19 cellular contexts compared by ENCODE assay signal in the genomic region with DNA sequence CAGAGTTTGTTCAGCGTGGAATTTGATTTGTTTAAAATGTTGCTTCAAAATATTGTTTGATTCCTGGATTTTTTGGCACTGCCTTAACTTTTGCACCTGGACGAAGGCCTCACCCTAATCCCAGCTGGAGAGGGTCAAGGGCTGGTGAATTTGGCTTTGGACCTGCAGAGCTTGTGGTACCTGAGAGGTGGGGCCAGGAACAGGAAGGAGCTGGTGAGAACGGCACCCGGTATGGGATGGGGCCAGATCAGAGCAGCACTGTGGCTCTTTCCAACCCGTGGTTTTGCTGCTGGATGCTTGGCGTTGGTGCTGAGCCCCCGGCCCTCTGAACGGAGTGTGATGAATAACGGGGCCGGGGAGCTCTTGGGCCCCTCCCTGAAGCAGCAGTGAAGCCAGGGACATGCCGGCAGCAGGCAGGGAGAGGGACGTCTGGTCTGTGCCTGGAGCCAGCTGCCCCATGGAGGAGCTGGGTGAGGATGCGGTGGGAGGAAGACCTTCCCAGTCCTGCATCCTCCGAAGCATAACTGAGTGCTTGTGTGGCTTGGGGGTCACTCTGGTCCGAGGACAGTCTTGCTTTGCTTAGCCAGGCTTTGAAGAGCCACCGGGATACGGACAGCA.
DNase-seq lines count a peak whose midpoint lies in the region; ATAC-seq, FAIRE-seq and TF ChIP-seq lines count a peak whose summit lies in the region.
"Had no signal": no experiment of that assay in that cellular context is flagged by ENCODE, and none has a peak within 500 bp of the region (broad histone marks: within the 10 kb centered on the region; RNA-seq: fewer than 3 reads in every experiment).

No MANE protein-coding gene starts in this region.

- WGBS in thymus = 62% methylated on average over 17 of the region's 17 CpGs
- no CpG with 5 or more reads among the region's 17 CpGs for WGBS in neuronal stem cell (ENCODE audit: extremely low coverage in 2 of 2, insufficient read length in 2 of 2, insufficient replicate concordance in 1 of 2), 2 donors

- no peak overlapping the region for H3K4ac ChIP-seq in neuronal stem cell (ENCODE audit: low read length)

- dilution Hi-C loops in keratinocyte (cut with MboI; ENCODE audit: extremely low pct_ligation_motif_present, low sequenced_read_pairs) = no loop called here

- BruUV-seq in MCF 10A (replicated peaks; lab: Mats Ljungman, UMichigan) (no TSS peak), Panc1 (replicated peaks; lab: Mats Ljungman, UMichigan) (no TSS peak)

- H3K9me3 Mint-ChIP-seq in MCF 10A (ENCODE audit: unreplicated experiment) = no peaks in the 10 kb centered on the region

- POLR2A ChIA-PET in MCF 10A (lab: Yijun Ruan, JAX) (interaction anchor here (0.7 to 1.5 kb wide), 10 partner anchors 8 to 131 kb away, joined by 3 to 6 read pairs (median 3); no protein-coding TSS in a partner anchor), Panc1 (lab: Charles Lee) (no interaction called here)

- H3K4me2 ChIP-seq in keratinocyte (ENCODE audit: control insufficient read depth, extremely low read depth, insufficient read depth, low read depth, low read length) (no peak overlapping the region), neuronal stem cell (ENCODE audit: insufficient read depth, low read length, poor library complexity, severe bottlenecking) (no peak overlapping the region)

- TF ChIP-seq POLR2A in breast epithelium (IDR thresholded peaks at IDR 0.05) = no peak

- H4K8ac ChIP-seq in neuronal stem cell (ENCODE audit: low read depth, low read length) = no peak overlapping the region

- no peaks in the 10 kb centered on the region for H3K9me3 ChIP-seq in breast epithelium
- H3K9me3 ChIP-seq in Panc1 (ENCODE audit: control insufficient read depth, insufficient read depth, low read depth, low read length) = no peaks in the 10 kb centered on the region
- H3K9me3 ChIP-seq in keratinocyte (ENCODE audit: control insufficient read depth, low read depth, low read length) = no peaks in the 10 kb centered on the region
- H3K9me3 ChIP-seq in thymus (ENCODE audit: control insufficient read depth) = no peaks in the 10 kb centered on the region
- peaks cover 0 to 5% of the 10 kb centered on the region in 2 donors for H3K9me3 ChIP-seq in neuronal stem cell (replicated peaks in 1 of 2; ENCODE audit: control insufficient read depth in 2 of 2, insufficient read depth in 1 of 2, low read depth in 1 of 2, low read length in 2 of 2)
- H3K9me3 ChIP-seq: thoracic aorta had no signal

- no peak overlapping the region for H2BK12ac ChIP-seq in neuronal stem cell (ENCODE audit: low read length)

- no peak overlapping the region for H2BK5ac ChIP-seq in neuronal stem cell (ENCODE audit: low read length)

- H3K9ac ChIP-seq in keratinocyte (ENCODE audit: control insufficient read depth, extremely low read depth, insufficient read depth, low read length) (peak overlapping the region; percentile 23), neuronal stem cell (ENCODE audit: low read depth, low read length, poor library complexity) (no peak overlapping the region)

- no peak overlapping the region for H3K4me3 ChIP-seq in breast epithelium
- H3K4me3 ChIP-seq in Panc1 (ENCODE audit: low read depth in 2 of 2, low read length in 2 of 2) = no peak overlapping the region
- no peak overlapping the region for H3K4me3 ChIP-seq in keratinocyte (ENCODE audit: control insufficient read depth in 2 of 3, extremely low read depth in 1 of 3, insufficient read depth in 2 of 3, low read depth in 1 of 3, low read length in 3 of 3)
- no peak overlapping the region for H3K4me3 ChIP-seq in thymus (ENCODE audit: low read length)
- H3K4me3 ChIP-seq in neuronal stem cell (ENCODE audit: low read length in 2 of 2) = no peak overlapping the region
- H3K4me3 ChIP-seq: thoracic aorta had no signal

- no peak overlapping the region for H2AFZ ChIP-seq in keratinocyte (ENCODE audit: control insufficient read depth, low read length)
- H2AFZ ChIP-seq in neuronal stem cell (ENCODE audit: low read length) = no peak overlapping the region

- peaks cover 8% of the 10 kb centered on the region for H3K9me1 ChIP-seq in keratinocyte (ENCODE audit: control insufficient read depth, extremely low read depth, insufficient read depth, low read length)

- no peaks in the 10 kb centered on the region for H3K27me3 Mint-ChIP-seq in MCF 10A (ENCODE audit: insufficient read depth, unreplicated experiment)

- TF ChIP-seq CTCF in breast epithelium (IDR thresholded peaks at IDR 0.05) = no peak
- TF ChIP-seq CTCF in MCF 10A (IDR thresholded peaks at IDR 0.05; ENCODE audit: unreplicated experiment) = no peak
- TF ChIP-seq CTCF in Panc1 (IDR thresholded peaks at IDR 0.05) = no peak
- TF ChIP-seq CTCF in keratinocyte (optimal IDR thresholded peaks at IDR 0.05 in 1 of 3, IDR thresholded peaks at IDR 0.05 in 1 of 3, conservative IDR thresholded peaks at IDR 0.05 in 1 of 3; ENCODE audit: extremely low read depth in 1 of 3, insufficient read depth in 2 of 3, low read length in 3 of 3) = no peak

- H3K4me1 ChIP-seq in breast epithelium (peaks cover 8 to 18% of the 10 kb centered on the region in 2 donors), Panc1 (ENCODE audit: control insufficient read depth, insufficient read depth, low read length) (peaks cover 68% of the 10 kb centered on the region), keratinocyte (ENCODE audit: control insufficient read depth, extremely low read depth, insufficient read depth, low read length) (peaks cover 32% of the 10 kb centered on the region), thymus (ENCODE audit: control insufficient read depth, insufficient read depth, low read length) (peaks cover 20% of the 10 kb centered on the region), neuronal stem cell (ENCODE audit: control insufficient read depth in 2 of 2, insufficient read depth in 1 of 2, low read depth in 1 of 2, low read length in 2 of 2) (peaks cover 27% of the 10 kb centered on the region in 2 donors)

- H4K91ac ChIP-seq in neuronal stem cell (ENCODE audit: low read depth, low read length, poor library complexity) = no peak overlapping the region

- peaks cover 63% of the 10 kb centered on the region for H3K79me2 ChIP-seq in keratinocyte (ENCODE audit: control insufficient read depth, insufficient read depth, low read length)

- no peaks in the 10 kb centered on the region for H3K27me3 ChIP-seq in breast epithelium
- H3K27me3 ChIP-seq in Panc1 (ENCODE audit: control insufficient read depth, insufficient read depth, low read length) = no peaks in the 10 kb centered on the region
- no peaks in the 10 kb centered on the region for H3K27me3 ChIP-seq in keratinocyte (ENCODE audit: control insufficient read depth, extremely low read depth, insufficient read depth, low read length)
- H3K27me3 ChIP-seq in thymus (ENCODE audit: control insufficient read depth, insufficient read depth) = no peaks in the 10 kb centered on the region
- no peaks in the 10 kb centered on the region for H3K27me3 ChIP-seq in neuronal stem cell (ENCODE audit: control insufficient read depth in 3 of 3, insufficient read depth in 3 of 3, low read depth in 1 of 3, low read length in 3 of 3)

- H2AK5ac ChIP-seq in neuronal stem cell (ENCODE audit: low read depth, low read length) = no peak overlapping the region

- no peak for FAIRE-seq in keratinocyte (lab: Jason Lieb, UNC)
- FAIRE-seq: H54, small intestine had no signal

- peaks cover 69% of the 10 kb centered on the region for H3K36me3 Mint-ChIP-seq in MCF 10A (ENCODE audit: insufficient read depth, unreplicated experiment)

- DNase-seq in breast epithelium (ENCODE audit: low spot score in 2 of 2) (no peak), MCF 10A (ENCODE audit: unreplicated experiment) (no peak), Panc1 (ENCODE audit: low read depth, low spot score) (no peak), keratinocyte (ENCODE audit: low read depth, low spot score) (no peak), NCI-H1436 treated with DMSO at 0.1 percent for 48 hours (lab: John Stamatoyannopoulos, UW) (no peak), neuronal stem cell (ENCODE audit: low spot score) (no peak)
- DNase-seq: anterior cingulate cortex; DMS53; foreskin melanocyte; NCI-H2029 treated with DMSO at 0.1 percent for 48 hours; NCI-H510A; small intestine; stimulated activated CD4-positive, alpha-beta T cell treated with anti-CD3 and anti-CD28 coated beads, Interleukin-4, amount 100 ng/mL, for 4 hours; stimulated activated CD8-positive, alpha-beta memory T cell treated with anti-CD3 and anti-CD28 coated beads, Interleukin-4, amount 100 ng/mL, for 48 hours; T-helper 9 cell had no signal

- peaks cover 14% of the 10 kb centered on the region for H3K79me1 ChIP-seq in neuronal stem cell (ENCODE audit: low read depth, low read length)

- no peak overlapping the region for H3K23ac ChIP-seq in neuronal stem cell (ENCODE audit: low read depth, low read length, poor library complexity)

- peak overlapping the region; percentile 17 to 71 for H3K27ac ChIP-seq in breast epithelium
- H3K27ac ChIP-seq in Panc1 (ENCODE audit: low read length) = 0 out of 2 replicates have a peak overlapping the region, but pooled peaks have one; percentile 10
- H3K27ac ChIP-seq in keratinocyte (ENCODE audit: control insufficient read depth, insufficient read depth, low read length) = no peak overlapping the region
- H3K27ac ChIP-seq in thymus (ENCODE audit: low read depth) = peak overlapping the region; percentile 46
- no peak overlapping the region for H3K27ac ChIP-seq in neuronal stem cell (replicated peaks; ENCODE audit: low read length)
- H3K27ac ChIP-seq: thoracic aorta had no signal

- in situ Hi-C loops in Panc1 (cut with HindIII; ENCODE audit: low pct_unique_long_range_greater_than_20kb, low sequenced_read_pairs) = no loop called here

- H2BK120ac ChIP-seq in neuronal stem cell (ENCODE audit: low read depth, low read length) = no peak overlapping the region

- no peak overlapping the region for H2BK15ac ChIP-seq in neuronal stem cell (ENCODE audit: low read length)

- no peak overlapping the region for H3K18ac ChIP-seq in neuronal stem cell (ENCODE audit: low read length)

- intact Hi-C loops in breast epithelium (cut with DNase I; ENCODE audit: low total_unique reads) = loop anchor here (2.0 kb wide), 1 partner anchor 43 kb away; no protein-coding TSS in a partner anchor
- intact Hi-C loops in MCF 10A (cut with micrococcal nuclease) = no loop called here
- intact Hi-C loops in Panc1 (cut with micrococcal nuclease; ENCODE audit: unreplicated experiment) = no loop called here

- H3K4me1 Mint-ChIP-seq in MCF 10A (ENCODE audit: insufficient read depth, unreplicated experiment) = peaks cover 28% of the 10 kb centered on the region

- H3K4me3 Mint-ChIP-seq in MCF 10A (ENCODE audit: unreplicated experiment) = no peak overlapping the region

- no peak overlapping the region for H3K14ac ChIP-seq in neuronal stem cell (ENCODE audit: low read length)

- CTCF ChIA-PET in MCF 10A (lab: Yijun Ruan, JAX) = interaction anchor here (0.6 to 0.9 kb wide), 2 partner anchors 73 to 142 kb away, joined by 3 to 6 read pairs; no protein-coding TSS in a partner anchor
- CTCF ChIA-PET in Panc1 (lab: Charles Lee) = no interaction called here

- H3K27ac Mint-ChIP-seq in MCF 10A (ENCODE audit: low read depth, unreplicated experiment) = no peak overlapping the region

- ATAC-seq in Panc1 (no peak), HG02571 (IDR thresholded peaks at IDR 0.05; ENCODE audit: unreplicated experiment) (no peak)

- H4K20me1 ChIP-seq in keratinocyte (ENCODE audit: control insufficient read depth, extremely low read depth, insufficient read depth, low read length) = peaks cover 12% of the 10 kb centered on the region

- H3K36me3 ChIP-seq in breast epithelium (no peaks in the 10 kb centered on the region), Panc1 (ENCODE audit: control insufficient read depth, insufficient read depth, low read length) (no peaks in the 10 kb centered on the region), keratinocyte (ENCODE audit: control insufficient read depth in 2 of 2, extremely low read depth in 1 of 2, insufficient read depth in 2 of 2, low read length in 2 of 2) (peaks cover 19 to 23% of the 10 kb centered on the region in 2 experiments), thymus (ENCODE audit: control insufficient read depth, insufficient read depth) (peaks cover 25% of the 10 kb centered on the region), neuronal stem cell (replicated peaks in 1 of 2; ENCODE audit: control insufficient read depth in 2 of 2, insufficient read depth in 2 of 2, low read length in 2 of 2) (peaks cover 5 to 18% of the 10 kb centered on the region in 2 donors)
- H3K36me3 ChIP-seq: thoracic aorta had no signal

Comparison
In these comparisons a context has a peak if more than half of its experiments do, and no peak if none do; other contexts are left out.
1. H3K27ac ChIP-seq: peak in breast epithelium (2 of 2), Panc1 (single experiment) and thymus (single experiment); none in keratinocyte (single experiment) and neuronal stem cell (single experiment).